Comparison of ENCODE assay signal across 8 cellular contexts in the genomic region with DNA sequence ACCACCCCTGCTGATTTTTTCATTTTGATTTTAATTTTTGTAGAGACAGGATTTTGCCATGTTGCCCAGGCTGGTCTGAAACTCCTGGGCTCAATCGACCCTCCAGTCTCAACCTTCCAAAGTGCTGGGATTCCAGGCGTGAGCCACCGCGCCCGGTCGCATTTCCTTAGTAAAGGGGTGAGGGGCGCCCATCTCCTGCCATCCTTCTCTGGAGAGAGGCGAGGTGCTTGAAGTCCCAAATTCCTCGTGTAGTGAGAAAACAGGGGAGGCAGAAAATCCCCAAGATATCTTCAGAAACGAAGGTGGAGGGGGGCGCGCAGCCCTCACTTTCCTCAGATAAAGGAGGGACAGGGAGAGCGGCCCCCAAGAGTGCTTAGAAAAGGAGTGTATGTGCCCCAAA. TPM values are rescaled to one million over a fixed set of nuclear protein-coding genes. Genes with fewer than 3 reads are reported as not detected.
A peak's percentile ranks its signal among the peaks of the same experiment; 100 is the strongest.
DNase-seq lines count a peak whose midpoint lies in the region; ATAC-seq and TF ChIP-seq lines count a peak whose summit lies in the region.

No MANE protein-coding gene starts in this region.

- no peak for TF ChIP-seq CTCF in WTC11 (IDR thresholded peaks at IDR 0.05)
- no peak for TF ChIP-seq CTCF in gastroesophageal sphincter (IDR thresholded peaks at IDR 0.05)
- TF ChIP-seq CTCF in BE2C (IDR thresholded peaks at IDR 0.05; ENCODE audit: low read depth, low read length) = no peak
- no peak for TF ChIP-seq CTCF in GM20000 (IDR thresholded peaks at IDR 0.05; ENCODE audit: extremely low read depth, missing control alignments)

- H3K27ac Mint-ChIP-seq in WTC11 = no peak overlapping the region

- H3K9me3 ChIP-seq in gastroesophageal sphincter (no peaks in the 10 kb centered on the region), BE2C (0 out of 2 replicates have a peak, but pooled peaks cover 4% of the 10 kb centered on the region)

- no peaks in the 10 kb centered on the region; the same call in 1 of the 2 replicates for H3K27me3 ChIP-seq in H7 (ENCODE audit: control insufficient read depth, insufficient read depth, low read length)
- no peaks in the 10 kb centered on the region for H3K27me3 ChIP-seq in gastroesophageal sphincter
- no peaks in the 10 kb centered on the region for H3K27me3 ChIP-seq in BE2C

- H3K4me3 ChIP-seq in H7 (ENCODE audit: insufficient read depth, low read depth, low read length) (peak overlapping the region; percentile 52), gastroesophageal sphincter (peak overlapping the region; percentile 61 to 92), skeletal muscle cell (ENCODE audit: low read depth, low read length) (peak overlapping the region; percentile 47), BE2C (ENCODE audit: low read depth, low read length) (no peak overlapping the region)

- DNase-seq in H7 = no peak
- no peak for DNase-seq in WTC11 (ENCODE audit: low spot score)
- DNase-seq in skeletal muscle cell (ENCODE audit: low read depth) = no peak
- DNase-seq in NCI-H1092 treated with DMSO at 0.1 percent for 48 hours (lab: John Stamatoyannopoulos, UW) = no peak
- no peak for DNase-seq in BE2C
- no peak for DNase-seq in GM20000 (ENCODE audit: low spot score)
- no peak for DNase-seq in HCEC 1CT

- no peak for TF ChIP-seq EP300 in gastroesophageal sphincter (IDR thresholded peaks at IDR 0.05)

- no peaks in the 10 kb centered on the region for H3K9me3 Mint-ChIP-seq in WTC11

- peaks cover 9% of the 10 kb centered on the region for H3K27me3 Mint-ChIP-seq in WTC11 (ENCODE audit: low read depth)

- H3K4me3 Mint-ChIP-seq in WTC11 = peak overlapping the region; percentile 64

- peak overlapping the region in 3 of 4 donors; percentile 88 to 89 (median 88) for H3K27ac ChIP-seq in gastroesophageal sphincter

- 30 to 66% methylated on average over 2 to 6 of the region's 13 CpGs for WGBS in gastroesophageal sphincter (ENCODE audit: low coverage in 1 of 2), 2 donors

- peaks cover 37% of the 10 kb centered on the region for H3K4me1 Mint-ChIP-seq in WTC11

- no peaks in the 10 kb centered on the region for H3K36me3 ChIP-seq in H7 (replicated peaks; ENCODE audit: control insufficient read depth, insufficient read depth, low read length)
- no peaks in the 10 kb centered on the region for H3K36me3 ChIP-seq in gastroesophageal sphincter
- H3K36me3 ChIP-seq in BE2C = no peaks in the 10 kb centered on the region

- POLR2A ChIA-PET in WTC11 (lab: Charles Lee) = interaction anchor here (1.0 to 1.5 kb wide), 2 partner anchors 21 to 50 kb away, joined by 3 to 9 read pairs; a partner anchor contains a TSS

- H3K36me3 Mint-ChIP-seq in WTC11 = 0 out of 2 replicates have a peak, but pooled peaks cover 3% of the 10 kb centered on the region

- H3K4me1 ChIP-seq in gastroesophageal sphincter = peaks cover 0 to 55% (median 11%) of the 10 kb centered on the region in 3 donors
- H3K4me1 ChIP-seq in BE2C = peaks cover 2% of the 10 kb centered on the region

- no peak for ATAC-seq in WTC11
- ATAC-seq in gastroesophageal sphincter = no peak

- TF ChIP-seq POLR2A in gastroesophageal sphincter (IDR thresholded peaks at IDR 0.05) = no peak

- CTCF ChIA-PET in WTC11 (lab: Charles Lee) = interaction anchor here (0.6 to 1.9 kb wide), 5 partner anchors 17 to 106 kb away, joined by 3 to 16 read pairs (median 10); no protein-coding TSS in a partner anchor

TF ChIP-seq in WTC11, 78 proteins besides CTCF, POLR2A, EP300 and RAD21 (continues in another document):
- TF ChIP-seq, protein P1, sequence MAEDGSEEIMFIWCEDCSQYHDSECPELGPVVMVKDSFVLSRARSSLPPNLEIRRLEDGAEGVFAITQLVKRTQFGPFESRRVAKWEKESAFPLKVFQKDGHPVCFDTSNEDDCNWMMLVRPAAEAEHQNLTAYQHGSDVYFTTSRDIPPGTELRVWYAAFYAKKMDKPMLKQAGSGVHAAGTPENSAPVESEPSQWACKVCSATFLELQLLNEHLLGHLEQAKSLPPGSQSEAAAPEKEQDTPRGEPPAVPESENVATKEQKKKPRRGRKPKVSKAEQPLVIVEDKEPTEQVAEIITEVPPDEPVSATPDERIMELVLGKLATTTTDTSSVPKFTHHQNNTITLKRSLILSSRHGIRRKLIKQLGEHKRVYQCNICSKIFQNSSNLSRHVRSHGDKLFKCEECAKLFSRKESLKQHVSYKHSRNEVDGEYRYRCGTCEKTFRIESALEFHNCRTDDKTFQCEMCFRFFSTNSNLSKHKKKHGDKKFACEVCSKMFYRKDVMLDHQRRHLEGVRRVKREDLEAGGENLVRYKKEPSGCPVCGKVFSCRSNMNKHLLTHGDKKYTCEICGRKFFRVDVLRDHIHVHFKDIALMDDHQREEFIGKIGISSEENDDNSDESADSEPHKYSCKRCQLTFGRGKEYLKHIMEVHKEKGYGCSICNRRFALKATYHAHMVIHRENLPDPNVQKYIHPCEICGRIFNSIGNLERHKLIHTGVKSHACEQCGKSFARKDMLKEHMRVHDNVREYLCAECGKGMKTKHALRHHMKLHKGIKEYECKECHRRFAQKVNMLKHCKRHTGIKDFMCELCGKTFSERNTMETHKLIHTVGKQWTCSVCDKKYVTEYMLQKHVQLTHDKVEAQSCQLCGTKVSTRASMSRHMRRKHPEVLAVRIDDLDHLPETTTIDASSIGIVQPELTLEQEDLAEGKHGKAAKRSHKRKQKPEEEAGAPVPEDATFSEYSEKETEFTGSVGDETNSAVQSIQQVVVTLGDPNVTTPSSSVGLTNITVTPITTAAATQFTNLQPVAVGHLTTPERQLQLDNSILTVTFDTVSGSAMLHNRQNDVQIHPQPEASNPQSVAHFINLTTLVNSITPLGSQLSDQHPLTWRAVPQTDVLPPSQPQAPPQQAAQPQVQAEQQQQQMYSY (CRISPR knock-in tag; IDR thresholded peaks at IDR 0.05) = no peak
- TF ChIP-seq, protein P2, sequence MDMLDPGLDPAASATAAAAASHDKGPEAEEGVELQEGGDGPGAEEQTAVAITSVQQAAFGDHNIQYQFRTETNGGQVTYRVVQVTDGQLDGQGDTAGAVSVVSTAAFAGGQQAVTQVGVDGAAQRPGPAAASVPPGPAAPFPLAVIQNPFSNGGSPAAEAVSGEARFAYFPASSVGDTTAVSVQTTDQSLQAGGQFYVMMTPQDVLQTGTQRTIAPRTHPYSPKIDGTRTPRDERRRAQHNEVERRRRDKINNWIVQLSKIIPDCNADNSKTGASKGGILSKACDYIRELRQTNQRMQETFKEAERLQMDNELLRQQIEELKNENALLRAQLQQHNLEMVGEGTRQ (CRISPR knock-in tag; IDR thresholded peaks at IDR 0.05) = no peak
- TF ChIP-seq, protein P3, sequence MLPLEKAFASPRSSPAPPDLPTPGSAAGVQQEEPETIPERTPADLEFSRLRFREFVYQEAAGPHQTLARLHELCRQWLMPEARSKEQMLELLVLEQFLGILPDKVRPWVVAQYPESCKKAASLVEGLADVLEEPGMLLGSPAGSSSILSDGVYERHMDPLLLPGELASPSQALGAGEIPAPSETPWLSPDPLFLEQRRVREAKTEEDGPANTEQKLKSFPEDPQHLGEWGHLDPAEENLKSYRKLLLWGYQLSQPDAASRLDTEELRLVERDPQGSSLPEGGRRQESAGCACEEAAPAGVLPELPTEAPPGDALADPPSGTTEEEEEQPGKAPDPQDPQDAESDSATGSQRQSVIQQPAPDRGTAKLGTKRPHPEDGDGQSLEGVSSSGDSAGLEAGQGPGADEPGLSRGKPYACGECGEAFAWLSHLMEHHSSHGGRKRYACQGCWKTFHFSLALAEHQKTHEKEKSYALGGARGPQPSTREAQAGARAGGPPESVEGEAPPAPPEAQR (CRISPR knock-in tag; IDR thresholded peaks at IDR 0.05) = no peak
- TF ChIP-seq, protein P4, sequence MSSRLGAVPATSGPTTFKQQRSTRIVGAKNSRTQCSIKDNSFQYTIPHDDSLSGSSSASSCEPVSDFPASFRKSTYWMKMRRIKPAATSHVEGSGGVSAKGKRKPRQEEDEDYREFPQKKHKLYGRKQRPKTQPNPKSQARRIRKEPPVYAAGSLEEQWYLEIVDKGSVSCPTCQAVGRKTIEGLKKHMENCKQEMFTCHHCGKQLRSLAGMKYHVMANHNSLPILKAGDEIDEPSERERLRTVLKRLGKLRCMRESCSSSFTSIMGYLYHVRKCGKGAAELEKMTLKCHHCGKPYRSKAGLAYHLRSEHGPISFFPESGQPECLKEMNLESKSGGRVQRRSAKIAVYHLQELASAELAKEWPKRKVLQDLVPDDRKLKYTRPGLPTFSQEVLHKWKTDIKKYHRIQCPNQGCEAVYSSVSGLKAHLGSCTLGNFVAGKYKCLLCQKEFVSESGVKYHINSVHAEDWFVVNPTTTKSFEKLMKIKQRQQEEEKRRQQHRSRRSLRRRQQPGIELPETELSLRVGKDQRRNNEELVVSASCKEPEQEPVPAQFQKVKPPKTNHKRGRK (CRISPR knock-in tag; IDR thresholded peaks at IDR 0.05; ENCODE audit: borderline replicate concordance) = no peak
- TF ChIP-seq, protein P5, sequence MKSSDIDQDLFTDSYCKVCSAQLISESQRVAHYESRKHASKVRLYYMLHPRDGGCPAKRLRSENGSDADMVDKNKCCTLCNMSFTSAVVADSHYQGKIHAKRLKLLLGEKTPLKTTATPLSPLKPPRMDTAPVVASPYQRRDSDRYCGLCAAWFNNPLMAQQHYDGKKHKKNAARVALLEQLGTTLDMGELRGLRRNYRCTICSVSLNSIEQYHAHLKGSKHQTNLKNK (CRISPR knock-in tag; IDR thresholded peaks at IDR 0.05) = no peak
- TF ChIP-seq, protein P6, sequence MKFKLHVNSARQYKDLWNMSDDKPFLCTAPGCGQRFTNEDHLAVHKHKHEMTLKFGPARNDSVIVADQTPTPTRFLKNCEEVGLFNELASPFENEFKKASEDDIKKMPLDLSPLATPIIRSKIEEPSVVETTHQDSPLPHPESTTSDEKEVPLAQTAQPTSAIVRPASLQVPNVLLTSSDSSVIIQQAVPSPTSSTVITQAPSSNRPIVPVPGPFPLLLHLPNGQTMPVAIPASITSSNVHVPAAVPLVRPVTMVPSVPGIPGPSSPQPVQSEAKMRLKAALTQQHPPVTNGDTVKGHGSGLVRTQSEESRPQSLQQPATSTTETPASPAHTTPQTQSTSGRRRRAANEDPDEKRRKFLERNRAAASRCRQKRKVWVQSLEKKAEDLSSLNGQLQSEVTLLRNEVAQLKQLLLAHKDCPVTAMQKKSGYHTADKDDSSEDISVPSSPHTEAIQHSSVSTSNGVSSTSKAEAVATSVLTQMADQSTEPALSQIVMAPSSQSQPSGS (CRISPR knock-in tag; IDR thresholded peaks at IDR 0.05; ENCODE audit: borderline replicate concordance, low read depth) = no peak

RNA-seq across cellular contexts. Expression of a gene that starts 21.0 kb away (rescaled TPM):
- 104 and 130 TPM in 2 replicates for total RNA-seq in H7 (2014; rRNA removed; shearing (Covaris generic))
- total RNA-seq in WTC11 (2021) (186 to 209 TPM (median 189 TPM) in 3 replicates), gastroesophageal sphincter (10 to 100 TPM; 30.9 to 69.0 (median 36.6) TPM)
- polyA plus RNA-seq in BE2C (2012; ENCODE audit: insufficient read depth, insufficient read length, low read depth) = 76.3 TPM
